Comparison of ENCODE assay signal across 22 cellular contexts in the genomic region with DNA sequence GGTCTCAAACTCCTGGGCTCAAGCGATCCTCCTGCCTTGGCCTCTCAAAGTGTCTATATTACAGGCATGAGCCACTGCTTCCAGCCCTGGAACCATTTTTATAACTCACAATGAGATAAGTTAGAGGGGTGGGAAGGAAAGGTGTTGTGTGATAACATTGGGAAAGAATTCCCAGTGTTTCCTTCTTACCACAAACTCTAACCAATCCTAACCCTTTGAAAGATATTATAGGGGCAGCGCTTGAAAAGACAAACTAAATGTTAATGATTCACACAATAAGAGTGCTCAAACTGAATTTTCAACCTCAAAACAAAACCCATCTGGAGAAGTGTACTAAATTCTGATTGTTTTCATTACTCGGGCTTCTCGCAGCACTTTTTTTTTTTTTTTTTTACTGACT.
DNase-seq lines count a peak whose midpoint lies in the region; ATAC-seq, FAIRE-seq and TF ChIP-seq lines count a peak whose summit lies in the region.
"Had no signal": no experiment of that assay in that cellular context is flagged by ENCODE, and none has a peak within 500 bp of the region (broad histone marks: within the 10 kb centered on the region; RNA-seq: fewer than 3 reads in every experiment).

No MANE protein-coding gene starts in this region.

- FAIRE-seq in endothelial cell of umbilical vein (lab: Jason Lieb, UNC) (no peak), H54 (lab: Jason Lieb, UNC) (no peak)
- FAIRE-seq: A549, GM12892, GM18507, H1 had no signal

- H3K27ac ChIP-seq in endothelial cell of umbilical vein (ENCODE audit: insufficient read depth, low read depth, low read length): no peak overlapping the region
- H3K27ac ChIP-seq in right lobe of liver: peak overlapping the region in 2 of 3 donors; percentile 71 to 81
- H3K27ac ChIP-seq in sigmoid colon: no peak overlapping the region
- H3K27ac ChIP-seq: A549; BLaER1 treated with 17β-estradiol and CSF1 and Interleukin-3, amounts not matched to agents 10 nM and 100 nM; PC-9 had no signal

- H3K36me3 ChIP-seq in endothelial cell of umbilical vein (ENCODE audit: control insufficient read depth in 2 of 2, extremely low read depth in 1 of 2, insufficient read depth in 2 of 2, low read length in 2 of 2) (no peaks in the 10 kb centered on the region), right lobe of liver (no peaks in the 10 kb centered on the region), sigmoid colon (no peaks in the 10 kb centered on the region)
- H3K36me3 ChIP-seq: BLaER1 treated with 17β-estradiol and CSF1 and Interleukin-3, amounts not matched to agents 10 nM and 100 nM had no signal

- DNase-seq in HT1080 (ENCODE audit: low read depth) (peak; percentile 36), RPMI7951 (ENCODE audit: low read depth) (peak; percentile 18), endothelial cell of umbilical vein (ENCODE audit: low read depth, low spot score) (peak; percentile 56), right lobe of liver (no peak), H54 (ENCODE audit: insufficient read length, low spot score) (no peak), sigmoid colon (no peak)
- DNase-seq: Calu3; CD8-positive, alpha-beta T cell; DMS53; EL; NCI-H1417 treated with DMSO at 0.1 percent for 48 hours; NCI-H187 treated with DMSO at 0.1 percent for 48 hours; NCI-H345; NCI-H524 treated with DMSO at 0.1 percent for 48 hours; PC-9 had no signal

- H2AFZ ChIP-seq in endothelial cell of umbilical vein (ENCODE audit: low read depth, low read length): no peak overlapping the region
- H2AFZ ChIP-seq: PC-9 had no signal

- CTCF ChIA-PET in endothelial cell of umbilical vein (lab: Charles Lee): interaction anchor here (1.0 kb wide), 1 partner anchor 30 kb away, joined by 3 read pairs; no protein-coding TSS in a partner anchor

- no peak for TF ChIP-seq EP300 in sigmoid colon (IDR thresholded peaks at IDR 0.05)

- H3K9me3 ChIP-seq in endothelial cell of umbilical vein (replicated peaks; ENCODE audit: control insufficient read depth, insufficient read depth, low read length): no peaks in the 10 kb centered on the region
- no peaks in the 10 kb centered on the region for H3K9me3 ChIP-seq in right lobe of liver
- no peaks in the 10 kb centered on the region for H3K9me3 ChIP-seq in sigmoid colon
- H3K9me3 ChIP-seq: A549; BLaER1 treated with 17β-estradiol and CSF1 and Interleukin-3, amounts not matched to agents 10 nM and 100 nM had no signal

- POLR2A ChIA-PET in endothelial cell of umbilical vein (lab: Charles Lee): no interaction called here

- H3K4me1 ChIP-seq in endothelial cell of umbilical vein (ENCODE audit: control insufficient read depth, extremely low read depth, insufficient read depth, low read length) (no peaks in the 10 kb centered on the region), right lobe of liver (peaks cover 0 to 26% (median 10%) of the 10 kb centered on the region in 4 donors), sigmoid colon (peaks cover 0 to 6% (median 0%) of the 10 kb centered on the region in 4 donors)

- H3K9ac ChIP-seq in endothelial cell of umbilical vein (replicated peaks; ENCODE audit: extremely low read depth, insufficient read depth, low read length): no peak overlapping the region
- H3K9ac ChIP-seq: BLaER1 treated with 17β-estradiol and CSF1 and Interleukin-3, amounts not matched to agents 10 nM and 100 nM had no signal

- H4K20me1 ChIP-seq in endothelial cell of umbilical vein (replicated peaks; ENCODE audit: control insufficient read depth, extremely low read depth, insufficient read depth, low read length): no peaks in the 10 kb centered on the region
- H4K20me1 ChIP-seq: BLaER1 treated with 17β-estradiol and CSF1 and Interleukin-3, amounts not matched to agents 10 nM and 100 nM had no signal

- no TSS peak for BruUV-seq in endothelial cell of umbilical vein (replicated peaks; lab: Mats Ljungman, UMichigan)

- dilution Hi-C loops in endothelial cell of umbilical vein (cut with MboI; ENCODE audit: extremely low pct_ligation_motif_present, low sequenced_read_pairs): no loop called here

- TF ChIP-seq POLR2A in endothelial cell of umbilical vein (IDR thresholded peaks at IDR 0.05; ENCODE audit: low read depth, low read length) (no peak), right lobe of liver (IDR thresholded peaks at IDR 0.05) (no peak), H54 (IDR thresholded peaks at IDR 0.05; ENCODE audit: low read depth, low read length) (no peak), sigmoid colon (IDR thresholded peaks at IDR 0.05) (no peak)

- WGBS in right lobe of liver (ENCODE audit: insufficient coverage, low coverage, low lambda C conversion rate, missing lambda C conversion rate): 41% methylated on average over 4 of the region's 4 CpGs
- WGBS in sigmoid colon, 2 donors: 77 to 80% methylated on average over 4 of the region's 4 CpGs

- intact Hi-C loops in endothelial cell of umbilical vein (cut with micrococcal nuclease): no loop called here
- intact Hi-C loops in right lobe of liver (cut with DNase I): no loop called here
- intact Hi-C loops in sigmoid colon (cut with DNase I): no loop called here

- H3K4me2 ChIP-seq in endothelial cell of umbilical vein (ENCODE audit: insufficient read depth, low read length): no peak overlapping the region
- H3K4me2 ChIP-seq: A549; BLaER1 treated with 17β-estradiol and CSF1 and Interleukin-3, amounts not matched to agents 10 nM and 100 nM; PC-9 had no signal

- no peaks in the 10 kb centered on the region for H3K9me1 ChIP-seq in endothelial cell of umbilical vein (replicated peaks; ENCODE audit: control insufficient read depth, extremely low read depth, insufficient read depth, low read length)

- ATAC-seq in right lobe of liver: peak; percentile 20 to 68 (median 42)
- no peak for ATAC-seq in GM18520 (IDR thresholded peaks at IDR 0.05; ENCODE audit: unreplicated experiment)
- no peak for ATAC-seq in HG02763 (IDR thresholded peaks at IDR 0.05; ENCODE audit: unreplicated experiment)
- ATAC-seq: A549; CD8-positive, alpha-beta T cell had no signal

- no peaks in the 10 kb centered on the region for H3K79me2 ChIP-seq in endothelial cell of umbilical vein (ENCODE audit: control insufficient read depth, insufficient read depth, low read length)

- H3K4me3 ChIP-seq in endothelial cell of umbilical vein (replicated peaks in 1 of 3; ENCODE audit: insufficient read depth in 1 of 3, low read depth in 1 of 3, low read length in 3 of 3) (no peak overlapping the region), right lobe of liver (no peak overlapping the region), sigmoid colon (no peak overlapping the region)
- H3K4me3 ChIP-seq: A549; BLaER1 treated with 17β-estradiol and CSF1 and Interleukin-3, amounts not matched to agents 10 nM and 100 nM; PC-9 had no signal

- TF ChIP-seq CTCF in endothelial cell of umbilical vein (IDR thresholded peaks at IDR 0.05; ENCODE audit: extremely low read depth in 1 of 2, insufficient read depth in 1 of 2, low read depth in 1 of 2, low read length in 2 of 2) (no peak), right lobe of liver (IDR thresholded peaks at IDR 0.05) (no peak), sigmoid colon (IDR thresholded peaks at IDR 0.05) (no peak)

- H3K27me3 ChIP-seq in endothelial cell of umbilical vein (ENCODE audit: control insufficient read depth in 2 of 2, insufficient read depth in 2 of 2, low read length in 2 of 2): no peaks in the 10 kb centered on the region
- H3K27me3 ChIP-seq in right lobe of liver: no peaks in the 10 kb centered on the region
- no peaks in the 10 kb centered on the region for H3K27me3 ChIP-seq in sigmoid colon
- H3K27me3 ChIP-seq: BLaER1 treated with 17β-estradiol and CSF1 and Interleukin-3, amounts not matched to agents 10 nM and 100 nM had no signal

TF ChIP-seq in endothelial cell of umbilical vein, 7 proteins besides CTCF, POLR2A, EP300 and RAD21:
- TF ChIP-seq POLR2AphosphoS5 (IDR thresholded peaks at IDR 0.05; ENCODE audit: insufficient read depth, low read depth, low read length) (no peak), EZH2 (IDR thresholded peaks at IDR 0.05; ENCODE audit: borderline replicate concordance, low read depth, low read length, severe bottlenecking) (no peak), FOS (IDR thresholded peaks at IDR 0.05; ENCODE audit: borderline replicate concordance, insufficient read depth, low read length) (no peak), GATA2 (IDR thresholded peaks at IDR 0.05; ENCODE audit: insufficient read depth, insufficient read length, low read depth, low read length) (no peak), MYC (IDR thresholded peaks at IDR 0.05; ENCODE audit: low read depth, low read length) (no peak)
- TF ChIP-seq, protein P1, sequence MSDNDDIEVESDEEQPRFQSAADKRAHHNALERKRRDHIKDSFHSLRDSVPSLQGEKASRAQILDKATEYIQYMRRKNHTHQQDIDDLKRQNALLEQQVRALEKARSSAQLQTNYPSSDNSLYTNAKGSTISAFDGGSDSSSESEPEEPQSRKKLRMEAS (IDR thresholded peaks at IDR 0.05; ENCODE audit: insufficient read depth, insufficient read length): no peak

Comparison
In these comparisons a context has a peak if more than half of its experiments do, and no peak if none do; other contexts are left out.
1. DNase-seq: peak in HT1080 (single experiment), RPMI7951 (single experiment) and endothelial cell of umbilical vein (single experiment); none in right lobe of liver (0 of 3), H54 (single experiment) and sigmoid colon (single experiment).
2. H3K27ac ChIP-seq: peak in right lobe of liver (2 of 3); none in endothelial cell of umbilical vein (single experiment) and sigmoid colon (0 of 4).
3. ATAC-seq: peak in right lobe of liver (4 of 4); none in GM18520 (single experiment) and HG02763 (single experiment).